ENCODE assay signal across 9 cellular contexts in the genomic region with DNA sequence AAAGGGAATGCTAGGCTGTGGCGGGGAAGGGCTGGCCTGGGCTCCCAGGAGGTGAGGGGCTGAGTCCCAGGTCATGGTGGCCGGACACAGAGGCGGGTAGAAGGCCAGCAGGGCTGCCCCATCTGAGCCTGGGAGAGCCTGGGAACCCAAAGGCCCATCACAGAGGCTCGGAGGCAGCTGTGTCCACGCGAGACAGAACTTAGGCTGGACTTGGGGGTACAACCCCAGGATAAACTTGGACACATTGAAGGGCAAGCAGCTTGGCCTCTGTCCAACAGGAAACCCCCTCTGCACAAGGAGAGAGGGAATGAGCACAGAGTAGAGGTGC.
DNase-seq lines count a peak whose midpoint lies in the region; ATAC-seq, FAIRE-seq and TF ChIP-seq lines count a peak whose summit lies in the region.
"Had no signal": no experiment of that assay in that cellular context is flagged by ENCODE, and none has a peak within 500 bp of the region (broad histone marks: within the 10 kb centered on the region; RNA-seq: fewer than 3 reads in every experiment).

No MANE protein-coding gene starts in this region.

- H3K36me3 ChIP-seq in kidney (ENCODE audit: control insufficient read depth in 1 of 2, insufficient read depth in 2 of 2, low read length in 2 of 2) = no peaks in the 10 kb centered on the region

- peaks cover 85% of the 10 kb centered on the region for H3K4me1 Mint-ChIP-seq in activated CD8-positive, alpha-beta T cell treated with anti-CD3 and anti-CD28 coated beads for 36 hours (ENCODE audit: low read depth)
- peaks cover 76% of the 10 kb centered on the region for H3K4me1 Mint-ChIP-seq in stimulated activated effector memory CD8-positive, alpha-beta T cell treated with anti-CD3 and anti-CD28 coated beads, Interleukin-12 subunit alpha, Interleukin-12 subunit beta, amount 100 ng/mL, for 72 hours

- DNase-seq in HL-60 (ENCODE audit: low read depth in 1 of 2, low spot score in 1 of 2) = no peak
- DNase-seq in activated CD8-positive, alpha-beta T cell treated with anti-CD3 and anti-CD28 coated beads for 36 hours = no peak
- DNase-seq in kidney = peak; percentile 73
- no peak for DNase-seq in stimulated activated effector memory CD8-positive, alpha-beta T cell treated with anti-CD3 and anti-CD28 coated beads, Interleukin-12 subunit alpha, Interleukin-12 subunit beta, amount 100 ng/mL, for 72 hours (ENCODE audit: low spot score in 2 of 2)
- DNase-seq in NCI-H1417 treated with DMSO at 0.1 percent for 48 hours (lab: John Stamatoyannopoulos, UW) = no peak
- no peak for DNase-seq in H4 (ENCODE audit: low spot score)
- no peak for DNase-seq in pons (ENCODE audit: low spot score)
- no peak for DNase-seq in DMS114 treated with DMSO at 0.1 percent for 48 hours (lab: John Stamatoyannopoulos, UW; ENCODE audit: unreplicated experiment)
- DNase-seq: NCI-H1092 had no signal

- H3K27ac ChIP-seq in HL-60 (replicated peaks) (peak overlapping the region; percentile 98), kidney (ENCODE audit: low read depth in 2 of 2, low read length in 2 of 2) (peak overlapping the region in 1 of 2 donors; percentile 40)

- H3K27ac Mint-ChIP-seq in activated CD8-positive, alpha-beta T cell treated with anti-CD3 and anti-CD28 coated beads for 36 hours = peak overlapping the region; percentile 74
- peak overlapping the region; percentile 64 for H3K27ac Mint-ChIP-seq in stimulated activated effector memory CD8-positive, alpha-beta T cell treated with anti-CD3 and anti-CD28 coated beads, Interleukin-12 subunit alpha, Interleukin-12 subunit beta, amount 100 ng/mL, for 72 hours

- POLR2A ChIA-PET in activated CD8-positive, alpha-beta T cell treated with anti-CD3 and anti-CD28 coated beads for 36 hours (lab: Charles Lee) = interaction anchor here (0.9 to 20.8 kb wide), 5 partner anchors 9 to 93 kb away, joined by 3 to 549 read pairs (median 12); a partner anchor contains a TSS

- no peaks in the 10 kb centered on the region for H3K27me3 Mint-ChIP-seq in activated CD8-positive, alpha-beta T cell treated with anti-CD3 and anti-CD28 coated beads for 36 hours

- intact Hi-C loops in activated CD8-positive, alpha-beta T cell treated with anti-CD3 and anti-CD28 coated beads for 36 hours (cut with micrococcal nuclease) = loop anchor here (5.0 kb wide), 1 partner anchor 73 kb away; no protein-coding TSS in a partner anchor
- intact Hi-C loops in kidney (cut with DNase I) = no loop called here

- no peaks in the 10 kb centered on the region for H3K36me3 Mint-ChIP-seq in activated CD8-positive, alpha-beta T cell treated with anti-CD3 and anti-CD28 coated beads for 36 hours (ENCODE audit: low read depth)
- peaks cover 7% of the 10 kb centered on the region for H3K36me3 Mint-ChIP-seq in stimulated activated effector memory CD8-positive, alpha-beta T cell treated with anti-CD3 and anti-CD28 coated beads, Interleukin-12 subunit alpha, Interleukin-12 subunit beta, amount 100 ng/mL, for 72 hours

- no peaks in the 10 kb centered on the region for H3K9me3 Mint-ChIP-seq in activated CD8-positive, alpha-beta T cell treated with anti-CD3 and anti-CD28 coated beads for 36 hours
- no peaks in the 10 kb centered on the region for H3K9me3 Mint-ChIP-seq in stimulated activated effector memory CD8-positive, alpha-beta T cell treated with anti-CD3 and anti-CD28 coated beads, Interleukin-12 subunit alpha, Interleukin-12 subunit beta, amount 100 ng/mL, for 72 hours

- CTCF ChIA-PET in activated CD8-positive, alpha-beta T cell treated with anti-CD3 and anti-CD28 coated beads for 36 hours (lab: Charles Lee) = interaction anchor here (0.6 to 24.5 kb wide), 5 partner anchors 9 to 158 kb away, joined by 3 to 647 read pairs (median 3); a partner anchor contains a TSS

- no peaks in the 10 kb centered on the region for H3K27me3 ChIP-seq in HL-60 (ENCODE audit: insufficient read depth, poor library complexity, severe bottlenecking)

- peak overlapping the region; percentile 18 for H3K4me3 Mint-ChIP-seq in activated CD8-positive, alpha-beta T cell treated with anti-CD3 and anti-CD28 coated beads for 36 hours
- H3K4me3 Mint-ChIP-seq in stimulated activated effector memory CD8-positive, alpha-beta T cell treated with anti-CD3 and anti-CD28 coated beads, Interleukin-12 subunit alpha, Interleukin-12 subunit beta, amount 100 ng/mL, for 72 hours = peak overlapping the region; percentile 53

- no peak for FAIRE-seq in kidney (lab: Jason Lieb, UNC)

- no peaks in the 10 kb centered on the region for H3K9me3 ChIP-seq in kidney (ENCODE audit: control insufficient read depth in 1 of 2, low read length in 2 of 2)

- no peak for TF ChIP-seq CTCF in HL-60 (IDR thresholded peaks at IDR 0.05; ENCODE audit: insufficient read depth, low read length)
- TF ChIP-seq CTCF in activated CD8-positive, alpha-beta T cell treated with anti-CD3 and anti-CD28 coated beads for 36 hours (IDR thresholded peaks at IDR 0.05) = no peak
- TF ChIP-seq CTCF in kidney (IDR thresholded peaks at IDR 0.05; ENCODE audit: borderline replicate concordance, extremely low read depth, insufficient read depth) = no peak

- no peak for ATAC-seq in activated CD8-positive, alpha-beta T cell treated with anti-CD3 and anti-CD28 coated beads for 36 hours
- no peak for ATAC-seq in stimulated activated effector memory CD8-positive, alpha-beta T cell treated with anti-CD3 and anti-CD28 coated beads, Interleukin-12 subunit alpha, Interleukin-12 subunit beta, amount 100 ng/mL, for 72 hours

- H3K4me3 ChIP-seq in HL-60 (replicated peaks; ENCODE audit: insufficient read depth, low read length) (no peak overlapping the region), kidney (ENCODE audit: low read length in 2 of 2) (no peak overlapping the region)

- no peak overlapping the region for H3K9ac ChIP-seq in kidney (ENCODE audit: low read length in 2 of 2)

- peaks cover 3 to 26% of the 10 kb centered on the region in 2 donors for H3K4me1 ChIP-seq in kidney (ENCODE audit: control insufficient read depth in 1 of 2, insufficient read depth in 1 of 2, low read depth in 1 of 2, low read length in 2 of 2)
